ENCODE assay signal across 8 cellular contexts in the genomic region with DNA sequence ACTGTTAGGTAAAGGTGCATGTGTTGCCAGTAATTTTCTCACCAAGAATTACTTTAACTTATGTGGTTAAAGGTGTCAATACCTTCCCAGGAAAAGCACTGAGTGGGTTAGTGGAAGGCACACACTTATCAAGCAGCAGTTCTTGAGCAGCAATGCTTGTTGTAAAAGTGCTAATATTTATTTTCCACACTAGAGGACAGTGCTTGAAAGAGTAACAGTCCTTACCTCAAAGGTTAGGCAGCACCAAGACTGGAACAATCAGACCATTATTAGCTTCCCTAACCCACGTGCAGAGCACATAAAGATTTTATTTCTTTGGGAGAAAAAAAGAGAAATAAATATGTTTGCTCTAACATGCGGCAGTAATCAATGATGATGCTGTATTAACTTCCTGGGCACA. TPM values are rescaled to one million over a fixed set of nuclear protein-coding genes. Genes with fewer than 3 reads are reported as not detected.
A peak's percentile ranks its signal among the peaks of the same experiment; 100 is the strongest.
DNase-seq lines count a peak whose midpoint lies in the region; ATAC-seq, FAIRE-seq and TF ChIP-seq lines count a peak whose summit lies in the region.

No MANE protein-coding gene starts in this region.

- dilution Hi-C loops in IMR-90 (cut with HindIII; ENCODE audit: low sequenced_read_pairs, unreplicated experiment): no loop called here

- no peaks in the 10 kb centered on the region for H3K79me1 ChIP-seq in IMR-90 (ENCODE audit: low read depth in 1 of 2, low read length in 2 of 2)

- H3K9ac ChIP-seq in IMR-90 (ENCODE audit: low read depth, low read length) (no peak overlapping the region), GM12878 (ENCODE audit: control insufficient read depth, insufficient read depth, low read length) (no peak overlapping the region)

- H3K4me1 ChIP-seq in IMR-90 (ENCODE audit: control insufficient read depth, insufficient read depth, low read length) (peaks cover 6% of the 10 kb centered on the region), GM12878 (ENCODE audit: control insufficient read depth, insufficient read depth, low read length) (no peaks in the 10 kb centered on the region), lung (ENCODE audit: control insufficient read depth in 2 of 2, insufficient read depth in 2 of 2, low read length in 2 of 2) (no peaks in the 10 kb centered on the region)

- FAIRE-seq in GM12878 (lab: Jason Lieb, UNC): peak; percentile 23

- in situ Hi-C loops in IMR-90 (cut with MboI; ENCODE audit: low sequenced_read_pairs): no loop called here
- in situ Hi-C loops in GM12878 (cut with MboI): no loop called here

- H2AK5ac ChIP-seq in IMR-90 (ENCODE audit: low read depth, low read length): peak overlapping the region; percentile 1; the same call in 1 of the 2 replicates

- no peak for TF ChIP-seq POLR2A in IMR-90 (IDR thresholded peaks at IDR 0.05; ENCODE audit: low read depth, low read length)
- no peak for TF ChIP-seq POLR2A in GM12878 (IDR thresholded peaks at IDR 0.05; ENCODE audit: low read depth, low read length)

- no peak overlapping the region; the same call in 1 of the 2 replicates for H3K4ac ChIP-seq in IMR-90 (ENCODE audit: low read depth, low read length)

- no CpG with 5 or more reads among the region's 2 CpGs for WGBS in IMR-90 (ENCODE audit: extremely low coverage in 2 of 2, insufficient read length in 1 of 2), 2 experiments
- 43% methylated on average over 2 of the region's 2 CpGs for WGBS in GM12878 (ENCODE audit: insufficient coverage, insufficient replicate concordance, low lambda C conversion rate, missing lambda C conversion rate)
- WGBS in lung, 2 donors: 39 to 50% methylated on average over 2 of the region's 2 CpGs

- peak overlapping the region; percentile 65 for H3K18ac ChIP-seq in IMR-90 (ENCODE audit: low read depth, low read length)

- H4K8ac ChIP-seq in IMR-90 (ENCODE audit: low read depth in 2 of 2, low read length in 2 of 2): peak overlapping the region in 1 of 2 experiments; percentile 9; a peak in 1 of 4 replicates

- SMC1A ChIA-PET in GM12878 (lab: Charles Lee; ENCODE audit: uncharacterized antibody, unreplicated experiment): interaction anchor here (0.8 to 5.0 kb wide), 18 partner anchors 11 to 489 kb away, joined by 3 to 94 read pairs (median 4); partner anchors contain the start of gene PHLDA1

- no peaks in the 10 kb centered on the region for H3K79me2 ChIP-seq in GM12878 (ENCODE audit: control insufficient read depth, insufficient read depth, low read length)

- H3K4me2 ChIP-seq in IMR-90 (ENCODE audit: low read depth, low read length) (no peak overlapping the region), GM12878 (ENCODE audit: control insufficient read depth, insufficient read depth) (no peak overlapping the region)

- ATAC-seq in IMR-90 (ENCODE audit: low read depth) (peak; percentile 87), GM12878 (peak; percentile 88), lung (ENCODE audit: insufficient read depth, low FRiP score) (peak; percentile 30), HG03520 (IDR thresholded peaks at IDR 0.05; ENCODE audit: unreplicated experiment) (no peak)

- H3K56ac ChIP-seq in IMR-90 (ENCODE audit: extremely low read depth, insufficient read depth, low read length): no peak overlapping the region

- H3K4me3 ChIP-seq in IMR-90 (ENCODE audit: insufficient read depth, low read depth, low read length): no peak overlapping the region
- no peak overlapping the region for H3K4me3 ChIP-seq in GM12878
- H3K4me3 ChIP-seq in lung: no peak overlapping the region

- H2BK120ac ChIP-seq in IMR-90 (ENCODE audit: low read depth, low read length): peak overlapping the region; percentile 38; the same call in 1 of the 2 replicates

- peak; percentile 67 for TF ChIP-seq RAD21 in IMR-90 (IDR thresholded peaks at IDR 0.05; ENCODE audit: low read length)
- peak; percentile 84 for TF ChIP-seq RAD21 in GM12878 (IDR thresholded peaks at IDR 0.05; ENCODE audit: insufficient read depth, low read depth, low read length)

- 0 out of 2 replicates have a peak overlapping the region, but pooled peaks have one; percentile 2 for H4K91ac ChIP-seq in IMR-90 (ENCODE audit: insufficient read depth, low read depth, low read length)

- no peak overlapping the region for H2BK5ac ChIP-seq in IMR-90 (ENCODE audit: low read depth, low read length, poor library complexity, severe bottlenecking)

- H3K27me3 ChIP-seq in IMR-90 (ENCODE audit: control insufficient read depth, insufficient read depth, low read length): no peaks in the 10 kb centered on the region
- no peaks in the 10 kb centered on the region for H3K27me3 ChIP-seq in GM12878 (replicated peaks in 1 of 2; ENCODE audit: control insufficient read depth in 2 of 2, insufficient read depth in 2 of 2, low read length in 1 of 2)
- no peaks in the 10 kb centered on the region for H3K27me3 ChIP-seq in lung (ENCODE audit: control insufficient read depth, insufficient read depth)

- intact Hi-C loops in IMR-90 (cut with micrococcal nuclease) (loop anchor here (5.0 kb wide), 1 partner anchor 207 kb away; no protein-coding TSS in a partner anchor), GM12878 (cut with micrococcal nuclease; ENCODE audit: unreplicated experiment) (loop anchor here (1.0 kb wide), 1 partner anchor 477 kb away; no protein-coding TSS in a partner anchor), posterior cingulate gyrus (cut with DNase I) (no loop called here)

- no peak overlapping the region for H2AK9ac ChIP-seq in IMR-90 (replicated peaks; ENCODE audit: low read depth, low read length, poor library complexity)

- TF ChIP-seq EP300 in GM12878 (IDR thresholded peaks at IDR 0.05; ENCODE audit: borderline replicate concordance in 1 of 2, control insufficient read depth in 1 of 2, low read depth in 2 of 2, low read length in 2 of 2): no peak

- H3K14ac ChIP-seq in IMR-90 (replicated peaks; ENCODE audit: low read depth, low read length): no peak overlapping the region

- peak; percentile 47 for DNase-seq in DMS153 (lab: John Stamatoyannopoulos, UW)
- peak; percentile 63 for DNase-seq in IMR-90
- DNase-seq in GM12878 (ENCODE audit: low read depth, low spot score): no peak
- DNase-seq in lung (ENCODE audit: low spot score): no peak
- no peak for DNase-seq in T1000 (lab: John Stamatoyannopoulos, UW)
- DNase-seq in NCI-H1930 (lab: John Stamatoyannopoulos, UW): no peak
- DNase-seq in posterior cingulate gyrus: no peak

- RAD21 ChIA-PET in GM12878 (lab: Charles Lee; ENCODE audit: unreplicated experiment): interaction anchor here (0.6 to 6.4 kb wide), 12 partner anchors 9 to 910 kb away, joined by 3 to 89 read pairs (median 3); partner anchors contain the start of gene PHLDA1

- H2AFZ ChIP-seq in IMR-90 (replicated peaks; ENCODE audit: low read length, poor library complexity) (no peak overlapping the region), GM12878 (ENCODE audit: control insufficient read depth, low read depth, low read length) (no peak overlapping the region)

- H3K36me3 ChIP-seq in IMR-90 (ENCODE audit: control insufficient read depth, insufficient read depth, low read length) (no peaks in the 10 kb centered on the region), GM12878 (ENCODE audit: control insufficient read depth in 2 of 2, insufficient read depth in 2 of 2, low read length in 1 of 2) (no peaks in the 10 kb centered on the region), lung (ENCODE audit: control insufficient read depth in 2 of 2, insufficient read depth in 2 of 2, low read length in 2 of 2) (no peaks in the 10 kb centered on the region)

- peak overlapping the region; percentile 73; the same call in 1 of the 2 replicates for H4K5ac ChIP-seq in IMR-90 (ENCODE audit: low read depth, low read length)

- H3K9me3 ChIP-seq in IMR-90 (ENCODE audit: control insufficient read depth, insufficient read depth, low read length): no peaks in the 10 kb centered on the region
- H3K9me3 ChIP-seq in GM12878 (replicated peaks; ENCODE audit: control insufficient read depth, insufficient read depth, low read length): no peaks in the 10 kb centered on the region
- no peaks in the 10 kb centered on the region for H3K9me3 ChIP-seq in lung (ENCODE audit: control insufficient read depth in 2 of 2, insufficient read depth in 1 of 2, low read length in 1 of 2)

- H4K20me1 ChIP-seq in IMR-90 (ENCODE audit: insufficient read depth, low read length) (no peaks in the 10 kb centered on the region), GM12878 (ENCODE audit: control insufficient read depth, insufficient read depth) (no peaks in the 10 kb centered on the region)

- BruUV-seq in IMR-90 (replicated peaks; lab: Mats Ljungman, UMichigan): no TSS peak
- BruUV-seq in GM12878 (replicated peaks; lab: Mats Ljungman, UMichigan): no TSS peak

- H3K23ac ChIP-seq in IMR-90 (ENCODE audit: low read depth, low read length): no peak overlapping the region

- H2BK15ac ChIP-seq in IMR-90 (ENCODE audit: low read depth, low read length): peak overlapping the region; percentile 4; the same call in 1 of the 3 replicates

- no peaks in the 10 kb centered on the region for H3K9me1 ChIP-seq in IMR-90 (ENCODE audit: insufficient read depth, low read length)

- CTCF ChIA-PET in IMR-90 (lab: Yijun Ruan, JAX) (interaction anchor here (0.6 to 1.2 kb wide), 2 partner anchors 161 to 274 kb away, joined by 3 read pairs; no protein-coding TSS in a partner anchor), GM12878 (lab: Yijun Ruan, JAX) (interaction anchor here (0.6 to 2.8 kb wide), 24 partner anchors 10 to 1026 kb away, joined by 3 to 34 read pairs (median 4); partner anchors contain the start of gene PHLDA1)

- peak overlapping the region; percentile 81; the same call in 1 of the 2 replicates for H2BK20ac ChIP-seq in IMR-90 (ENCODE audit: low read depth, low read length)

- POLR2A ChIA-PET in IMR-90 (lab: Charles Lee; ENCODE audit: unreplicated experiment): interaction anchor here (1.0 kb wide), 1 partner anchor 471 kb away, joined by 4 read pairs; the partner anchor contains the start of gene PHLDA1
- POLR2A ChIA-PET in GM12878 (lab: Charles Lee): interaction anchor here (0.5 to 0.9 kb wide), 3 partner anchors 79 to 476 kb away, joined by 3 read pairs; partner anchors contain the start of gene PHLDA1

- H3K27ac ChIP-seq in IMR-90 (ENCODE audit: insufficient read depth, low read length) (no peak overlapping the region), GM12878 (ENCODE audit: control insufficient read depth, insufficient read depth) (no peak overlapping the region), lung (ENCODE audit: low read depth in 1 of 2, low read length in 1 of 2) (no peak overlapping the region)

- TF ChIP-seq CTCF in IMR-90 (conservative IDR thresholded peaks at IDR 0.05; ENCODE audit: low read depth, low read length) (peak; percentile 51), GM12878 (IDR thresholded peaks at IDR 0.05 in 2 of 3, conservative IDR thresholded peaks at IDR 0.05 in 1 of 3; ENCODE audit: control insufficient read depth in 2 of 3, extremely low read depth in 1 of 3, insufficient read depth in 1 of 3, low read depth in 3 of 3, low read length in 3 of 3) (peak; percentile 27 to 63 (median 31); a peak in 4 of 6 replicates), lung (IDR thresholded peaks at IDR 0.05; ENCODE audit: control extremely low read depth, extremely low read depth) (peak; percentile 26)

RNA-seq across cellular contexts. Expression of gene KRR1, which starts 48.8 kb away (rescaled TPM):
- total RNA-seq in IMR-90 (2012; rRNA removed) (31.4 and 40.0 TPM in 2 replicates), GM12878 (2014; rRNA removed) (29.6 and 40.7 TPM in 2 replicates), GM12878 (2014; rRNA removed; fragmentation: Illumina TruSeq; extraction: Trizol) (98.4 and 103 TPM in 2 replicates), GM12878 (2021) (69.8 and 73.1 TPM in 2 replicates), lung (10 to 100 TPM; 38.3 to 62.5 TPM)
- polyA plus RNA-seq in IMR-90 (2012; rRNA removed) (16.1 and 18.3 TPM in 2 replicates), GM12878 (2011; rRNA removed) (61.6 and 119 TPM in 2 replicates), GM12878 (2014; fragmentation: Illumina TruSeq; extraction: Trizol) (76.1 and 89.3 TPM in 2 replicates), GM12878 (2014; fragmentation: Nextera tagmentation; extraction: Ambion mirVana) (10 to 100 TPM; 74.4 to 81.0 TPM), GM12878 (2014; rRNA removed) (44.0 and 62.1 TPM in 2 replicates), GM12878 (2016; fragmentation: Nextera tagmentation; extraction: Ambion mirVana) (10 to 100 TPM; 80.9 to 85.7 TPM), lung (10 to 100 TPM; 19.9 to 21.5 TPM)
- 0.74 and 1.2 TPM in 2 replicates for polyA plus RNA-seq in IMR-90 (2012; cell fraction: cytosol; rRNA removed)
- polyA plus RNA-seq in IMR-90 (2012; cell fraction: nucleus; rRNA removed; ENCODE audit: low replicate concordance): 0.94 and 13.1 TPM in 2 replicates
- total RNA-seq in GM12878 (2013; cell fraction: nucleolus; rRNA removed): 107 and 113 TPM in 2 replicates
- polyA plus RNA-seq in GM12878 (2011; ENCODE audit: low read depth): 25.6 TPM
- polyA plus RNA-seq in GM12878 (2011; cell fraction: cytosol; rRNA removed): 10.9 and 13.6 TPM in 2 replicates
- 50.4 and 53.7 TPM in 2 replicates for polyA plus RNA-seq in GM12878 (2011; cell fraction: nucleus; rRNA removed)
- polyA plus RNA-seq in GM12878 (2012): 35.8 and 43.2 TPM in 2 replicates
- 25.9 and 46.3 TPM in 2 replicates for polyA minus RNA-seq in GM12878 (2011; rRNA and poly(A)+ RNA removed)
- polyA minus RNA-seq in GM12878 (2011; cell fraction: cytosol; rRNA and poly(A)+ RNA removed): 10.6 and 14.0 TPM in 2 replicates
- 46.4 and 62.6 TPM in 2 replicates for polyA minus RNA-seq in GM12878 (2011; cell fraction: nucleus; rRNA and poly(A)+ RNA removed)

Comparison
In these comparisons a context has a peak if more than half of its experiments do, and no peak if none do; other contexts are left out.
1. DNase-seq: peak in DMS153 (single experiment) and IMR-90 (single experiment); none in GM12878 (single experiment), lung (single experiment), T1000 (single experiment), NCI-H1930 (0 of 2) and posterior cingulate gyrus (0 of 10).
2. Peak in every context shown above with its lines, with median percentiles within 50 percentile points of each other: CTCF ChIP-seq.